Comparison of ENCODE assay signal across 6 cellular contexts in genomic region chr7:99499356-99499712, GRCh38. TPM values are rescaled to one million over a fixed set of nuclear protein-coding genes. Genes with fewer than 3 reads are reported as not detected.
DNase-seq lines count a peak whose midpoint lies in the region.

No MANE protein-coding gene starts in this region.

- H3K36me3 Mint-ChIP-seq in activated T-helper 1 cell treated with anti-CD3 and anti-CD28 coated beads, Interleukin-12 subunit alpha, Interleukin-12 subunit beta, Interleukin-2, Interleukin-4 antibody, amounts not matched to agents 30 ng/mL and 10 ng/mL and 1 ng/mL, durations not matched to agents 14 hours and 24 hours and 36 hours (ENCODE audit: low read depth): peaks cover 28% of the 10 kb centered on the region

- peaks cover 12% of the 10 kb centered on the region for H3K4me1 Mint-ChIP-seq in activated T-helper 1 cell treated with anti-CD3 and anti-CD28 coated beads, Interleukin-12 subunit alpha, Interleukin-12 subunit beta, Interleukin-2, Interleukin-4 antibody, amounts not matched to agents 30 ng/mL and 10 ng/mL and 1 ng/mL, durations not matched to agents 14 hours and 24 hours and 36 hours (ENCODE audit: low read depth)

- H3K4me3 Mint-ChIP-seq in activated T-helper 1 cell treated with anti-CD3 and anti-CD28 coated beads, Interleukin-12 subunit alpha, Interleukin-12 subunit beta, Interleukin-2, Interleukin-4 antibody, amounts not matched to agents 30 ng/mL and 10 ng/mL and 1 ng/mL, durations not matched to agents 14 hours and 24 hours and 36 hours: peak overlapping the region; percentile 99

- no peaks in the 10 kb centered on the region for H3K27me3 Mint-ChIP-seq in activated T-helper 1 cell treated with anti-CD3 and anti-CD28 coated beads, Interleukin-12 subunit alpha, Interleukin-12 subunit beta, Interleukin-2, Interleukin-4 antibody, amounts not matched to agents 30 ng/mL and 10 ng/mL and 1 ng/mL, durations not matched to agents 14 hours and 24 hours and 36 hours (ENCODE audit: insufficient read depth)

- H3K27ac Mint-ChIP-seq in activated T-helper 1 cell treated with anti-CD3 and anti-CD28 coated beads, Interleukin-12 subunit alpha, Interleukin-12 subunit beta, Interleukin-2, Interleukin-4 antibody, amounts not matched to agents 30 ng/mL and 10 ng/mL and 1 ng/mL, durations not matched to agents 14 hours and 24 hours and 36 hours: peak overlapping the region; percentile 100

- peaks cover 8% of the 10 kb centered on the region for H3K9me3 Mint-ChIP-seq in activated T-helper 1 cell treated with anti-CD3 and anti-CD28 coated beads, Interleukin-12 subunit alpha, Interleukin-12 subunit beta, Interleukin-2, Interleukin-4 antibody, amounts not matched to agents 30 ng/mL and 10 ng/mL and 1 ng/mL, durations not matched to agents 14 hours and 24 hours and 36 hours

- peak; percentile 12 for DNase-seq in stimulated activated CD4-positive, alpha-beta T cell treated with anti-CD3 and anti-CD28 coated beads, Interleukin-4, amount 100 ng/mL, for 24 hours
- no peak for DNase-seq in stimulated activated CD4-positive, alpha-beta T cell treated with anti-CD3 and anti-CD28 coated beads, Interleukin-4, amount 100 ng/mL, for 4 hours
- DNase-seq in activated T-helper 1 cell treated with anti-CD3 and anti-CD28 coated beads, Interleukin-12 subunit alpha, Interleukin-12 subunit beta, Interleukin-2, Interleukin-4 antibody, amounts not matched to agents 30 ng/mL and 10 ng/mL and 1 ng/mL, durations not matched to agents 14 hours and 24 hours and 36 hours (ENCODE audit: low spot score): peak; percentile 20
- peak; percentile 22 for DNase-seq in medulla oblongata (ENCODE audit: extremely low spot score)
- DNase-seq in foreskin melanocyte: no peak
- DNase-seq in DMS79 treated with DMSO at 0.1 percent for 48 hours (lab: John Stamatoyannopoulos, UW): no peak

- intact Hi-C loops in activated T-helper 1 cell treated with anti-CD3 and anti-CD28 coated beads, Interleukin-12 subunit alpha, Interleukin-12 subunit beta, Interleukin-2, Interleukin-4 antibody, amounts not matched to agents 30 ng/mL and 10 ng/mL and 1 ng/mL, durations not matched to agents 14 hours and 24 hours and 36 hours (cut with micrococcal nuclease): no loop called here

RNA-seq across cellular contexts. Expression of gene ZNF394, which starts 0.7 kb away (rescaled TPM):
- 38.3 and 40.8 TPM in 2 replicates for total RNA-seq in activated T-helper 1 cell treated with anti-CD3 and anti-CD28 coated beads, Interleukin-12 subunit alpha, Interleukin-12 subunit beta, Interleukin-2, Interleukin-4 antibody, amounts not matched to agents 30 ng/mL and 10 ng/mL and 1 ng/mL, durations not matched to agents 14 hours and 24 hours and 36 hours

RNA-seq across cellular contexts. Expression of gene ZKSCAN5, which starts 5.1 kb away (rescaled TPM):
- 8.0 and 8.1 TPM in 2 replicates for total RNA-seq in activated T-helper 1 cell treated with anti-CD3 and anti-CD28 coated beads, Interleukin-12 subunit alpha, Interleukin-12 subunit beta, Interleukin-2, Interleukin-4 antibody, amounts not matched to agents 30 ng/mL and 10 ng/mL and 1 ng/mL, durations not matched to agents 14 hours and 24 hours and 36 hours

RNA-seq across cellular contexts. Expression of gene ZNF789, which starts 26.6 kb away (rescaled TPM):
- 19.6 and 22.4 TPM in 2 replicates for total RNA-seq in activated T-helper 1 cell treated with anti-CD3 and anti-CD28 coated beads, Interleukin-12 subunit alpha, Interleukin-12 subunit beta, Interleukin-2, Interleukin-4 antibody, amounts not matched to agents 30 ng/mL and 10 ng/mL and 1 ng/mL, durations not matched to agents 14 hours and 24 hours and 36 hours

RNA-seq across cellular contexts. Expression of gene ATP5MF, which starts 33.4 kb away (rescaled TPM):
- total RNA-seq in activated T-helper 1 cell treated with anti-CD3 and anti-CD28 coated beads, Interleukin-12 subunit alpha, Interleukin-12 subunit beta, Interleukin-2, Interleukin-4 antibody, amounts not matched to agents 30 ng/mL and 10 ng/mL and 1 ng/mL, durations not matched to agents 14 hours and 24 hours and 36 hours: 392 and 397 TPM in 2 replicates

RNA-seq across cellular contexts. Expression of gene FAM200A, which starts 52.6 kb away (rescaled TPM):
- total RNA-seq in activated T-helper 1 cell treated with anti-CD3 and anti-CD28 coated beads, Interleukin-12 subunit alpha, Interleukin-12 subunit beta, Interleukin-2, Interleukin-4 antibody, amounts not matched to agents 30 ng/mL and 10 ng/mL and 1 ng/mL, durations not matched to agents 14 hours and 24 hours and 36 hours: 4.7 and 5.2 TPM in 2 replicates

Comparison
In these comparisons a context has a peak if more than half of its experiments do, and no peak if none do; other contexts are left out.
1. DNase-seq: peak in stimulated activated CD4-positive, alpha-beta T cell treated with anti-CD3 and anti-CD28 coated beads, Interleukin-4, amount 100 ng/mL, for 24 hours (single experiment), activated T-helper 1 cell treated with anti-CD3 and anti-CD28 coated beads, Interleukin-12 subunit alpha, Interleukin-12 subunit beta, Interleukin-2, Interleukin-4 antibody, amounts not matched to agents 30 ng/mL and 10 ng/mL and 1 ng/mL, durations not matched to agents 14 hours and 24 hours and 36 hours (single experiment) and medulla oblongata (single experiment); none in stimulated activated CD4-positive, alpha-beta T cell treated with anti-CD3 and anti-CD28 coated beads, Interleukin-4, amount 100 ng/mL, for 4 hours (0 of 2), foreskin melanocyte (single experiment) and DMS79 treated with DMSO at 0.1 percent for 48 hours (single experiment).